25 cellular contexts compared by ENCODE assay signal in genomic region chr6:80938131-80938530, GRCh38.
"Had no signal": no experiment of that assay in that cellular context is flagged by ENCODE, and none has a peak within 500 bp of the region (broad histone marks: within the 10 kb centered on the region; RNA-seq: fewer than 3 reads in every experiment).

No MANE protein-coding gene starts in this region.

- H3K4me1 ChIP-seq: left ventricle myocardium inferior, right atrium auricular region, suprapubic skin had no signal

- H3K4me3 ChIP-seq: left ventricle myocardium inferior, lung, mucosa of descending colon, right atrium auricular region, suprapubic skin, tibial artery had no signal

- DNase-seq: activated CD4-positive, alpha-beta memory T cell treated with anti-CD3 and anti-CD28 coated beads, Interleukin-2, amount 10 ng/mL, durations not matched to agents 7 days and 5 days; activated CD4-positive, alpha-beta T cell treated with anti-CD3 and anti-CD28 coated beads for 1 hour; activated CD4-positive, alpha-beta T cell treated with anti-CD3 and anti-CD28 coated beads, Interleukin-2, amount 10 ng/mL, durations not matched to agents 7 days and 5 days; activated CD8-positive, alpha-beta memory T cell treated with anti-CD3 and anti-CD28 coated beads, Interleukin-2, amount 10 ng/mL, durations not matched to agents 7 days and 5 days; activated naive CD4-positive, alpha-beta T cell; activated T-cell treated with anti-CD3 and anti-CD28 coated beads, Interleukin-2, amount 50 U/mL, for 72 hours; dermis blood vessel endothelial cell; effector CD4-positive, alpha-beta T cell; erythroblast; glutamatergic neuron; islet precursor cell; left ventricle myocardium inferior; mesendoderm; mucosa of descending colon; stimulated activated naive CD4-positive, alpha-beta T cell; T-helper 2 cell; tibial artery had no signal

- H3K27me3 ChIP-seq: right atrium auricular region, suprapubic skin, tibial artery had no signal

- ATAC-seq: activated CD8-positive, alpha-beta memory T cell treated with anti-CD3 and anti-CD28 coated beads, Interleukin-2, amount 10 ng/mL, durations not matched to agents 7 days and 5 days; activated naive CD4-positive, alpha-beta T cell treated with anti-CD3 and anti-CD28 coated beads, Interleukin-2, amount 50 U/mL, for 72 hours; activated T-cell treated with anti-CD3 and anti-CD28 coated beads, Interleukin-2, amount 50 U/mL, for 72 hours; mucosa of descending colon; natural killer cell treated with Interleukin-12 subunit alpha and Interleukin-12 subunit beta and Interleukin-15 and Interleukin-18, amount 100 ng/mL, for 72 hours; WTC11 had no signal

- H3K27ac ChIP-seq: left ventricle myocardium inferior, right atrium auricular region, suprapubic skin, tibial artery had no signal

- H3K36me3 ChIP-seq: left ventricle myocardium inferior, right atrium auricular region, suprapubic skin, tibial artery had no signal

- H3K9me3 ChIP-seq: suprapubic skin had no signal

- FAIRE-seq: colon, frontal cortex had no signal
